1 cellular context compared by ENCODE assay signal in the genomic region with DNA sequence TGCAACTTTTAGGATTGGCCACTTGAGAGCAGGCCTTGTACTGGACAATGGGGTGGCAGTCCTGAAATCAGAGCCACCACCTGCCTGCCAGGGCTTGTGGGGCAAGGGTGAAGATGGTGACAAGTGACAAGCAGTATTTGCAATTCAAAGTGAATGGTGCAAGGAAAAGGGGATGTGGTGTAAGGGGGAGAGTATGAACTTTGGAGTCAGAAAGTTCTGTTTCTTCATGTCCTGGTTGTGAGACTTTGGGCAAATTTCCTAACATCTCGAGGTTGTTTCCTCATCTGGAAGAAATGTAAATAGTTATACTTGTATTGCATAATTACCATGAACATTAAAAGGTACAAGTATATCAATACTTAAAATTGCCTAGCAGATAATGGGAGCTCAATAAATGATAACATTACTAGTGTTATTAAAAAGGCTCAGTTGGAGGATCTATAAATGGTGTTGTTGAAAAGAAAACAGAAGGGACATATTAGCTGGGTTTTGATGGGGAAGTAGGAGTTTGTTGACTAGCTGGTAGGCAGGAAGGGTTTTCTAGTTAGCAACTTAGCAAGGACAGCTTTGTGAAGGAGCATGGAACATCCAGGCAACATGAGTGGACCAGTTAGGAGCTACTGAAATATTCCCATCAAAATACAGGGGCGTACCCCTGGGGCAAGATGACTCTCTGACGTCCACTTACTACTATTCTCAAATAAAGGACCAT.
A peak's percentile ranks its signal among the peaks of the same experiment; 100 is the strongest.
TF ChIP-seq lines count a peak whose summit lies in the region.

No MANE protein-coding gene starts in this region.

TF ChIP-seq in HepG2, 621 proteins besides CTCF, POLR2A, EP300 and RAD21 (continued from another document):
- no peak for TF ChIP-seq ZNF782 (CRISPR knock-in tag; IDR thresholded peaks at IDR 0.05; ENCODE audit: borderline replicate concordance)
- no peak for TF ChIP-seq ZFP36L2 (CRISPR knock-in tag; IDR thresholded peaks at IDR 0.05)
- TF ChIP-seq, protein P1, sequence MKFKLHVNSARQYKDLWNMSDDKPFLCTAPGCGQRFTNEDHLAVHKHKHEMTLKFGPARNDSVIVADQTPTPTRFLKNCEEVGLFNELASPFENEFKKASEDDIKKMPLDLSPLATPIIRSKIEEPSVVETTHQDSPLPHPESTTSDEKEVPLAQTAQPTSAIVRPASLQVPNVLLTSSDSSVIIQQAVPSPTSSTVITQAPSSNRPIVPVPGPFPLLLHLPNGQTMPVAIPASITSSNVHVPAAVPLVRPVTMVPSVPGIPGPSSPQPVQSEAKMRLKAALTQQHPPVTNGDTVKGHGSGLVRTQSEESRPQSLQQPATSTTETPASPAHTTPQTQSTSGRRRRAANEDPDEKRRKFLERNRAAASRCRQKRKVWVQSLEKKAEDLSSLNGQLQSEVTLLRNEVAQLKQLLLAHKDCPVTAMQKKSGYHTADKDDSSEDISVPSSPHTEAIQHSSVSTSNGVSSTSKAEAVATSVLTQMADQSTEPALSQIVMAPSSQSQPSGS (CRISPR knock-in tag; IDR thresholded peaks at IDR 0.05): peak; percentile 55; the same call in 1 of the 2 replicates
- peak; percentile 85; the same call in 1 of the 2 replicates for TF ChIP-seq NFKBIZ (CRISPR knock-in tag; IDR thresholded peaks at IDR 0.05)
- TF ChIP-seq RXRA (CRISPR knock-in tag; IDR thresholded peaks at IDR 0.05): peak; percentile 84; the same call in 1 of the 2 replicates
- no peak for TF ChIP-seq FUBP1 (CRISPR knock-in tag; IDR thresholded peaks at IDR 0.05; ENCODE audit: borderline replicate concordance)
- 0 out of 2 replicates have a peak, but pooled peaks have one; percentile 23 for TF ChIP-seq ZNF24 (IDR thresholded peaks at IDR 0.05)
- TF ChIP-seq FOXA1 (IDR thresholded peaks at IDR 0.05): no peak
- TF ChIP-seq FOXA1 (CRISPR knock-in tag; IDR thresholded peaks at IDR 0.05): peak; percentile 82
- 0 out of 2 replicates have a peak, but pooled peaks have one; percentile 31 for TF ChIP-seq SOX5 (CRISPR knock-in tag; IDR thresholded peaks at IDR 0.05; ENCODE audit: borderline replicate concordance)
- TF ChIP-seq ZNF460 (CRISPR knock-in tag; IDR thresholded peaks at IDR 0.05; ENCODE audit: borderline replicate concordance): no peak
- no peak for TF ChIP-seq IRF1 (CRISPR knock-in tag; IDR thresholded peaks at IDR 0.05; ENCODE audit: low read depth)
- no peak for TF ChIP-seq XBP1 (CRISPR knock-in tag; IDR thresholded peaks at IDR 0.05)
- TF ChIP-seq ESRRA (CRISPR knock-in tag; IDR thresholded peaks at IDR 0.05; ENCODE audit: low read depth): no peak
- TF ChIP-seq, protein P2, sequence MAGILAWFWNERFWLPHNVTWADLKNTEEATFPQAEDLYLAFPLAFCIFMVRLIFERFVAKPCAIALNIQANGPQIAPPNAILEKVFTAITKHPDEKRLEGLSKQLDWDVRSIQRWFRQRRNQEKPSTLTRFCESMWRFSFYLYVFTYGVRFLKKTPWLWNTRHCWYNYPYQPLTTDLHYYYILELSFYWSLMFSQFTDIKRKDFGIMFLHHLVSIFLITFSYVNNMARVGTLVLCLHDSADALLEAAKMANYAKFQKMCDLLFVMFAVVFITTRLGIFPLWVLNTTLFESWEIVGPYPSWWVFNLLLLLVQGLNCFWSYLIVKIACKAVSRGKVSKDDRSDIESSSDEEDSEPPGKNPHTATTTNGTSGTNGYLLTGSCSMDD (CRISPR knock-in tag; IDR thresholded peaks at IDR 0.05): no peak
- peak; percentile 87 for TF ChIP-seq RFX5 (IDR thresholded peaks at IDR 0.05; ENCODE audit: low read depth, low read length)
- TF ChIP-seq KLF13 (CRISPR knock-in tag; IDR thresholded peaks at IDR 0.05): no peak
- TF ChIP-seq ZNF333 (CRISPR knock-in tag; IDR thresholded peaks at IDR 0.05; ENCODE audit: borderline replicate concordance): no peak
- peak in 1 of 2 experiments; percentile 70; a peak in 1 of 4 replicates for TF ChIP-seq KLF16 (CRISPR knock-in tag; IDR thresholded peaks at IDR 0.05)
- TF ChIP-seq MAZ (IDR thresholded peaks at IDR 0.05; ENCODE audit: borderline replicate concordance, low read depth, low read length): no peak
- TF ChIP-seq MAZ (CRISPR knock-in tag; IDR thresholded peaks at IDR 0.05; ENCODE audit: low read depth): peak; percentile 43; the same call in 1 of the 2 replicates
- TF ChIP-seq MAX (IDR thresholded peaks at IDR 0.05): no peak
- TF ChIP-seq HMGXB3 (CRISPR knock-in tag; IDR thresholded peaks at IDR 0.05; ENCODE audit: borderline replicate concordance): peak; percentile 49; the same call in 1 of the 2 replicates
- TF ChIP-seq HOXA3 (CRISPR knock-in tag; IDR thresholded peaks at IDR 0.05): no peak
- TF ChIP-seq NCOR1 (IDR thresholded peaks at IDR 0.05; ENCODE audit: borderline replicate concordance, low read length): peak; percentile 91
- TF ChIP-seq ZFP37 (CRISPR knock-in tag; IDR thresholded peaks at IDR 0.05; ENCODE audit: borderline replicate concordance): no peak
- no peak; the same call in 1 of the 2 replicates for TF ChIP-seq ZFY (CRISPR knock-in tag; IDR thresholded peaks at IDR 0.05)
- TF ChIP-seq FOXA3 (CRISPR knock-in tag; IDR thresholded peaks at IDR 0.05): peak; percentile 87
- no peak for TF ChIP-seq ASH2L (IDR thresholded peaks at IDR 0.05; ENCODE audit: insufficient read length, low read depth, low read length)
- TF ChIP-seq MED8 (CRISPR knock-in tag; IDR thresholded peaks at IDR 0.05; ENCODE audit: insufficient replicate concordance): peak; percentile 52
- no peak for TF ChIP-seq NR3C1 (CRISPR knock-in tag; IDR thresholded peaks at IDR 0.05)
- no peak for TF ChIP-seq CHD2 (IDR thresholded peaks at IDR 0.05; ENCODE audit: low read depth, low read length)
- TF ChIP-seq SAFB2 (CRISPR knock-in tag; IDR thresholded peaks at IDR 0.05; ENCODE audit: borderline replicate concordance, low read depth): no peak
- no peak for TF ChIP-seq RNF2 (conservative IDR thresholded peaks at IDR 0.05; ENCODE audit: low read depth)
- TF ChIP-seq MBNL3 (CRISPR knock-in tag; conservative IDR thresholded peaks at IDR 0.05): no peak
- TF ChIP-seq ZBTB1 (CRISPR knock-in tag; IDR thresholded peaks at IDR 0.05; ENCODE audit: borderline replicate concordance): no peak
- TF ChIP-seq ZNF124 (CRISPR knock-in tag; IDR thresholded peaks at IDR 0.05): 0 out of 2 replicates have a peak, but pooled peaks have one; percentile 34
